Comparison of ENCODE assay signal across 11 cellular contexts in the genomic region with DNA sequence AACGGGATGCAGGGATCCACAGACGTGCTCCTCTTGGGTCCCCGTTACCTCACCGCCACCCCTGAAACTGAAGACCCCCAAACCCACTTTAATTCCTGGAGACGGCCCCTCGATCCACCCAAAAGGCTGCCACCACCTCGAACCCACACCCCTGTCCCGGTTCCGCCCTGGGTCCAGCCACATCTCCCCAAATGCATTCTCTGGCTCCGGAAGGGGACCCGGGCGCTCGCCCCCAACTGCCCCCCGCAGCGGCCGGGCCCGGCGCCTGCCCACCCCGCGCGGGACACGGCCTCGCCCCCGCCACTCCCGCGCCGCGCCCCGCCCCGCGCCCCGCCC. TPM values are rescaled to one million over a fixed set of nuclear protein-coding genes. Genes with fewer than 3 reads are reported as not detected.
DNase-seq lines count a peak whose midpoint lies in the region; ATAC-seq and TF ChIP-seq lines count a peak whose summit lies in the region.
"Had no signal": no experiment of that assay in that cellular context is flagged by ENCODE, and none has a peak within 500 bp of the region (broad histone marks: within the 10 kb centered on the region; RNA-seq: fewer than 3 reads in every experiment).

No MANE protein-coding gene starts in this region.

- in situ Hi-C loops in brain microvascular endothelial cell (cut with HindIII; ENCODE audit: low pct_ligation_motif_present, low sequenced_read_pairs) = no loop called here

- H3K4me1 ChIP-seq in lower lobe of right lung (peaks cover 34% of the 10 kb centered on the region), thoracic aorta (ENCODE audit: control insufficient read depth in 1 of 2, low read depth in 2 of 2) (peaks cover 14 to 23% of the 10 kb centered on the region in 2 donors)

- H3K27ac ChIP-seq in brain microvascular endothelial cell (peak overlapping the region; percentile 93), lower lobe of right lung (no peak overlapping the region), thoracic aorta (peak overlapping the region; percentile 96 to 99)

- no peaks in the 10 kb centered on the region for H3K9me3 ChIP-seq in lower lobe of right lung
- H3K9me3 ChIP-seq in thoracic aorta = no peaks in the 10 kb centered on the region

- H3K36me3 ChIP-seq in brain microvascular endothelial cell (replicated peaks) = peaks cover 7% of the 10 kb centered on the region
- H3K36me3 ChIP-seq in lower lobe of right lung = no peaks in the 10 kb centered on the region
- no peaks in the 10 kb centered on the region for H3K36me3 ChIP-seq in thoracic aorta

- no peaks in the 10 kb centered on the region for H3K36me3 Mint-ChIP-seq in HFFc6 (ENCODE audit: low read depth)

- H3K27ac Mint-ChIP-seq in HFFc6 = peak overlapping the region; percentile 51; the same call in 1 of the 2 replicates

- H3K9me3 Mint-ChIP-seq in HFFc6 = no peaks in the 10 kb centered on the region
- H3K9me3 Mint-ChIP-seq: activated naive CD8-positive, alpha-beta T cell treated with anti-CD3 and anti-CD28 coated beads, Interleukin-2, amount 50 U/mL, for 24 hours had no signal

- peaks cover 24% of the 10 kb centered on the region for H3K4me1 Mint-ChIP-seq in HFFc6 (ENCODE audit: low read depth)

- TF ChIP-seq CTCF in HFFc6 (IDR thresholded peaks at IDR 0.05) = no peak
- no peak for TF ChIP-seq CTCF in brain microvascular endothelial cell (IDR thresholded peaks at IDR 0.05; ENCODE audit: low read depth, low read length, missing control alignments)
- TF ChIP-seq CTCF in lower lobe of right lung (IDR thresholded peaks at IDR 0.05) = no peak
- TF ChIP-seq CTCF in thoracic aorta (IDR thresholded peaks at IDR 0.05) = no peak

- ATAC-seq in lower lobe of right lung (no peak), thoracic aorta (ENCODE audit: insufficient number of reproducible peaks, low FRiP score, low read depth) (no peak), HG02973 (IDR thresholded peaks at IDR 0.05; ENCODE audit: unreplicated experiment) (no peak), HG02970 (IDR thresholded peaks at IDR 0.05; ENCODE audit: low FRiP score, unreplicated experiment) (no peak)
- ATAC-seq: activated naive CD8-positive, alpha-beta T cell treated with anti-CD3 and anti-CD28 coated beads, Interleukin-2, amount 50 U/mL, for 24 hours had no signal

- DNase-seq in HFFc6 = no peak
- no peak for DNase-seq in brain microvascular endothelial cell
- no peak for DNase-seq in lower lobe of right lung
- no peak for DNase-seq in thoracic aorta (ENCODE audit: low spot score)
- DNase-seq in NCI-H774 (lab: John Stamatoyannopoulos, UW) = no peak
- no peak for DNase-seq in NCI-H510A (lab: John Stamatoyannopoulos, UW)
- DNase-seq: activated naive CD8-positive, alpha-beta T cell treated with anti-CD3 and anti-CD28 coated beads, Interleukin-2, amount 50 U/mL, for 24 hours; SHP77 treated with DMSO at 0.1 percent for 48 hours had no signal

- intact Hi-C loops in lower lobe of right lung (cut with DNase I) = no loop called here

- H3K4me3 Mint-ChIP-seq in HFFc6 = peak overlapping the region; percentile 71
- H3K4me3 Mint-ChIP-seq: activated naive CD8-positive, alpha-beta T cell treated with anti-CD3 and anti-CD28 coated beads, Interleukin-2, amount 50 U/mL, for 24 hours had no signal

- H3K4me3 ChIP-seq in brain microvascular endothelial cell (ENCODE audit: low read depth, low read length) (peak overlapping the region; percentile 45), lower lobe of right lung (peak overlapping the region; percentile 57), thoracic aorta (peak overlapping the region; percentile 97)

- peaks cover 5% of the 10 kb centered on the region for H3K27me3 Mint-ChIP-seq in HFFc6 (ENCODE audit: insufficient read depth)

- no peaks in the 10 kb centered on the region for H3K27me3 ChIP-seq in brain microvascular endothelial cell (replicated peaks)
- peaks cover 13% of the 10 kb centered on the region for H3K27me3 ChIP-seq in lower lobe of right lung (ENCODE audit: low read depth)
- H3K27me3 ChIP-seq in thoracic aorta (replicated peaks; ENCODE audit: insufficient read depth) = no peaks in the 10 kb centered on the region

RNA-seq across cellular contexts. Expression of a gene that starts 0.2 kb away (rescaled TPM):
- total RNA-seq in HFFc6 (2021; fragmentation: NEBNext Ultra II Directional; extraction: Animal tissue kit (Norgen Biotek cat#: 25700)) = 100 to 1,000 TPM in 3 of 6 experiments, 10 to 100 TPM in 3; 97.1 to 123 (median 101) TPM
- total RNA-seq in lower lobe of right lung = 48.0 TPM
- total RNA-seq in thoracic aorta = 100 to 1,000 TPM; 361 to 595 TPM

RNA-seq across cellular contexts. Expression of a gene that starts 13.0 kb away (rescaled TPM):
- 10 to 100 TPM; 35.8 to 39.2 (median 38.2) TPM for total RNA-seq in HFFc6 (2021; fragmentation: NEBNext Ultra II Directional; extraction: Animal tissue kit (Norgen Biotek cat#: 25700))
- total RNA-seq in lower lobe of right lung (27.0 TPM), thoracic aorta (10 to 100 TPM; 47.8 to 61.9 TPM)

RNA-seq across cellular contexts. Expression of a gene that starts 19.3 kb away (rescaled TPM):
- total RNA-seq in HFFc6 (2021; fragmentation: NEBNext Ultra II Directional; extraction: Animal tissue kit (Norgen Biotek cat#: 25700)) = not detected
- total RNA-seq in lower lobe of right lung = not detected
- not detected for total RNA-seq in thoracic aorta
- total RNA-seq: frontal cortex had no signal

RNA-seq across cellular contexts. Expression of a gene that starts 32.8 kb away (rescaled TPM):
- under 1 TPM in 2 of 6 experiments, not detected in 4; 0.14 to 0.15 TPM for total RNA-seq in HFFc6 (2021; fragmentation: NEBNext Ultra II Directional; extraction: Animal tissue kit (Norgen Biotek cat#: 25700))
- 37.0 TPM for total RNA-seq in lower lobe of right lung
- total RNA-seq in thoracic aorta = 10 to 100 TPM; 14.4 to 28.4 TPM

RNA-seq across cellular contexts. Expression of a gene that starts 36.3 kb away (rescaled TPM):
- total RNA-seq in HFFc6 (2021; fragmentation: NEBNext Ultra II Directional; extraction: Animal tissue kit (Norgen Biotek cat#: 25700)) = under 1 TPM in 2 of 6 experiments, not detected in 4; 0.17 to 0.18 TPM
- 0.65 TPM for total RNA-seq in lower lobe of right lung
- under 1 TPM; 0.27 to 0.56 TPM for total RNA-seq in thoracic aorta

Comparison
In these comparisons a context has a peak if more than half of its experiments do, and no peak if none do; other contexts are left out.
1. H3K4me3 ChIP-seq: peak in every context shown above with its lines; median percentile 97 in thoracic aorta; 57 in lower lobe of right lung; 45 in brain microvascular endothelial cell.